1 cellular context compared by ENCODE assay signal in the genomic region with DNA sequence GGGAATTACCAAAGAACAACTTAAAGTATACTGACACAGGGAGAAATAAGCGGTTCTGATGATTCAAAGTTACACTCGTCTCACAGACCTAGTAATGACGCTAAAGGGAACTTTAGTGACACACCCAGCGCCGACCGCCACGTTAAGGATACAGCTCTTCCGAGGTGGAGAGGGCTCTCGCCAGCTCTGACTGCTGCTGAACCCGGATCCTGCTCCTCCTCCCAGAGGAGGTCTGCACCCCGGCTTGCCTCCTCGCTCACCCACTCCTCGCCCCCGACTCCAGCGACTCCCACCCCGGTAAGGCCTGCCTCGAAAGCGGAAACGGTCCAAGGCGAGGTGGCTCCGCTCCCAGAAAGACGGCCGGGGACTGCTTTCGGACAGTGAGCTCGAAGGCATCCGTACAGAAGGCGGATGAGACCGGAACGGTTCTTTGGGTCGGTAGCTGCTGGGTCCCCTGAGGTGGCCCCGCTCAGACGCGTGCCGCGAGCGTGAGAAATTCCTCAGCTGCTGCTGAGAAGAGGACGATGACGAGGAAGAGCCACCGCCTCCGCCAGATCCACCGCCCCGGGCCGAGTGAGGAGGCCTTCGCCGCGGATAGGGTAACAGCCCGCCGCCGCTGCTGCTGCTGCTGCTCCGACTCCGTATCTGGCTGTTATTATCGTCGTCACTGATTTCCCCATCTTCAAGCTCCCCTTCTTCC.
A peak's percentile ranks its signal among the peaks of the same experiment; 100 is the strongest.
TF ChIP-seq lines count a peak whose summit lies in the region.

No MANE protein-coding gene starts in this region.

TF ChIP-seq in K562, 482 proteins besides CTCF, POLR2A, EP300 and RAD21 (continued from another document):
- TF ChIP-seq NR2C2 (CRISPR knock-in tag; IDR thresholded peaks at IDR 0.05): 0 out of 2 replicates have a peak, but pooled peaks have one; percentile 30
- TF ChIP-seq NR2C2 (tag; IDR thresholded peaks at IDR 0.05): no peak
- no peak for TF ChIP-seq FOS (IDR thresholded peaks at IDR 0.05; ENCODE audit: extremely low read depth, insufficient read length)
- TF ChIP-seq BACH1 (tag; IDR thresholded peaks at IDR 0.05): no peak
- TF ChIP-seq, protein P1, sequence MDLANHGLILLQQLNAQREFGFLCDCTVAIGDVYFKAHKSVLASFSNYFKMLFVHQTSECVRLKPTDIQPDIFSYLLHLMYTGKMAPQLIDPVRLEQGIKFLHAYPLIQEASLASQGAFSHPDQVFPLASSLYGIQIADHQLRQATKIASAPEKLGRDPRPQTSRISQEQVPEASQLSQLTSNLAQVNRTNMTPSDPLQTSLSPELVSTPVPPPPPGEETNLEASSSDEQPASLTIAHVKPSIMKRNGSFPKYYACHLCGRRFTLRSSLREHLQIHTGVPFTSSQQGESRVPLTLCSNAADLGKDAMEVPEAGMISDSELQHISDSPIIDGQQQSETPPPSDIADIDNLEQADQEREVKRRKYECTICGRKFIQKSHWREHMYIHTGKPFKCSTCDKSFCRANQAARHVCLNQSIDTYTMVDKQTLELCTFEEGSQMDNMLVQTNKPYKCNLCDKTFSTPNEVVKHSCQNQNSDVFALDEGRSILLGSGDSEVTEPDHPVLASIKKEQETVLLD (IDR thresholded peaks at IDR 0.05): no peak
- TF ChIP-seq NBN (IDR thresholded peaks at IDR 0.05; ENCODE audit: low read depth): no peak
- no peak for TF ChIP-seq SETDB1 (IDR thresholded peaks at IDR 0.05; ENCODE audit: low read length)
- peak; percentile 64; the same call in 1 of the 2 replicates for TF ChIP-seq L3MBTL2 (IDR thresholded peaks at IDR 0.05)
- TF ChIP-seq EWSR1 (IDR thresholded peaks at IDR 0.05; ENCODE audit: borderline replicate concordance, low read depth, partially characterized antibody): no peak
- TF ChIP-seq ZNF584 (CRISPR knock-in tag; IDR thresholded peaks at IDR 0.05; ENCODE audit: low read depth): no peak
- TF ChIP-seq SUPT5H (IDR thresholded peaks at IDR 0.05): no peak
- TF ChIP-seq, protein P2, sequence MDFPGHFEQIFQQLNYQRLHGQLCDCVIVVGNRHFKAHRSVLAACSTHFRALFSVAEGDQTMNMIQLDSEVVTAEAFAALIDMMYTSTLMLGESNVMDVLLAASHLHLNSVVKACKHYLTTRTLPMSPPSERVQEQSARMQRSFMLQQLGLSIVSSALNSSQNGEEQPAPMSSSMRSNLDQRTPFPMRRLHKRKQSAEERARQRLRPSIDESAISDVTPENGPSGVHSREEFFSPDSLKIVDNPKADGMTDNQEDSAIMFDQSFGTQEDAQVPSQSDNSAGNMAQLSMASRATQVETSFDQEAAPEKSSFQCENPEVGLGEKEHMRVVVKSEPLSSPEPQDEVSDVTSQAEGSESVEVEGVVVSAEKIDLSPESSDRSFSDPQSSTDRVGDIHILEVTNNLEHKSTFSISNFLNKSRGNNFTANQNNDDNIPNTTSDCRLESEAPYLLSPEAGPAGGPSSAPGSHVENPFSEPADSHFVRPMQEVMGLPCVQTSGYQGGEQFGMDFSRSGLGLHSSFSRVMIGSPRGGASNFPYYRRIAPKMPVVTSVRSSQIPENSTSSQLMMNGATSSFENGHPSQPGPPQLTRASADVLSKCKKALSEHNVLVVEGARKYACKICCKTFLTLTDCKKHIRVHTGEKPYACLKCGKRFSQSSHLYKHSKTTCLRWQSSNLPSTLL (IDR thresholded peaks at IDR 0.05): no peak
- no peak for TF ChIP-seq HMGN3 (IDR thresholded peaks at IDR 0.05; ENCODE audit: borderline replicate concordance, extremely low read depth, insufficient read length, low read depth, low read length)
- TF ChIP-seq, protein P3, sequence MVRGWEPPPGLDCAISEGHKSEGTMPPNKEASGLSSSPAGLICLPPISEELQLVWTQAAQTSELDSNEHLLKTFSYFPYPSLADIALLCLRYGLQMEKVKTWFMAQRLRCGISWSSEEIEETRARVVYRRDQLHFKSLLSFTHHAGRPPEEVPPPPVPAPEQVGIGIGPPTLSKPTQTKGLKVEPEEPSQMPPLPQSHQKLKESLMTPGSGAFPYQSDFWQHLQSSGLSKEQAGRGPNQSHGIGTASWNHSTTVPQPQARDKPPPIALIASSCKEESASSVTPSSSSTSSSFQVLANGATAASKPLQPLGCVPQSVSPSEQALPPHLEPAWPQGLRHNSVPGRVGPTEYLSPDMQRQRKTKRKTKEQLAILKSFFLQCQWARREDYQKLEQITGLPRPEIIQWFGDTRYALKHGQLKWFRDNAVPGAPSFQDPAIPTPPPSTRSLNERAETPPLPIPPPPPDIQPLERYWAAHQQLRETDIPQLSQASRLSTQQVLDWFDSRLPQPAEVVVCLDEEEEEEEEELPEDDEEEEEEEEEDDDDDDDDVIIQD (CRISPR knock-in tag; IDR thresholded peaks at IDR 0.05): no peak
- TF ChIP-seq, protein P4, sequence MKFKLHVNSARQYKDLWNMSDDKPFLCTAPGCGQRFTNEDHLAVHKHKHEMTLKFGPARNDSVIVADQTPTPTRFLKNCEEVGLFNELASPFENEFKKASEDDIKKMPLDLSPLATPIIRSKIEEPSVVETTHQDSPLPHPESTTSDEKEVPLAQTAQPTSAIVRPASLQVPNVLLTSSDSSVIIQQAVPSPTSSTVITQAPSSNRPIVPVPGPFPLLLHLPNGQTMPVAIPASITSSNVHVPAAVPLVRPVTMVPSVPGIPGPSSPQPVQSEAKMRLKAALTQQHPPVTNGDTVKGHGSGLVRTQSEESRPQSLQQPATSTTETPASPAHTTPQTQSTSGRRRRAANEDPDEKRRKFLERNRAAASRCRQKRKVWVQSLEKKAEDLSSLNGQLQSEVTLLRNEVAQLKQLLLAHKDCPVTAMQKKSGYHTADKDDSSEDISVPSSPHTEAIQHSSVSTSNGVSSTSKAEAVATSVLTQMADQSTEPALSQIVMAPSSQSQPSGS (CRISPR knock-in tag; IDR thresholded peaks at IDR 0.05): no peak
- TF ChIP-seq BRCA1 (IDR thresholded peaks at IDR 0.05): no peak
- TF ChIP-seq BRCA1 (CRISPR knock-in tag; IDR thresholded peaks at IDR 0.05): no peak
- TF ChIP-seq NCOA1 (IDR thresholded peaks at IDR 0.05; ENCODE audit: low read depth): 0 out of 2 replicates have a peak, but pooled peaks have one; percentile 19
- TF ChIP-seq FOXM1 (IDR thresholded peaks at IDR 0.05; ENCODE audit: low read depth): no peak
- TF ChIP-seq FOXM1 (CRISPR knock-in tag; IDR thresholded peaks at IDR 0.05; ENCODE audit: low read depth): peak; percentile 80
- TF ChIP-seq ZNF212 (CRISPR knock-in tag; IDR thresholded peaks at IDR 0.05): no peak
- TF ChIP-seq ZNF57 (CRISPR knock-in tag; IDR thresholded peaks at IDR 0.05): no peak
- TF ChIP-seq NFYB (IDR thresholded peaks at IDR 0.05; ENCODE audit: extremely low read depth, insufficient read length): no peak
- TF ChIP-seq SOX6 (IDR thresholded peaks at IDR 0.05): no peak
- TF ChIP-seq ZNF133 (CRISPR knock-in tag; IDR thresholded peaks at IDR 0.05): no peak
- TF ChIP-seq NFATC3 (IDR thresholded peaks at IDR 0.05): no peak
- TF ChIP-seq ELF4 (CRISPR knock-in tag; IDR thresholded peaks at IDR 0.05): no peak
- TF ChIP-seq, protein P5, sequence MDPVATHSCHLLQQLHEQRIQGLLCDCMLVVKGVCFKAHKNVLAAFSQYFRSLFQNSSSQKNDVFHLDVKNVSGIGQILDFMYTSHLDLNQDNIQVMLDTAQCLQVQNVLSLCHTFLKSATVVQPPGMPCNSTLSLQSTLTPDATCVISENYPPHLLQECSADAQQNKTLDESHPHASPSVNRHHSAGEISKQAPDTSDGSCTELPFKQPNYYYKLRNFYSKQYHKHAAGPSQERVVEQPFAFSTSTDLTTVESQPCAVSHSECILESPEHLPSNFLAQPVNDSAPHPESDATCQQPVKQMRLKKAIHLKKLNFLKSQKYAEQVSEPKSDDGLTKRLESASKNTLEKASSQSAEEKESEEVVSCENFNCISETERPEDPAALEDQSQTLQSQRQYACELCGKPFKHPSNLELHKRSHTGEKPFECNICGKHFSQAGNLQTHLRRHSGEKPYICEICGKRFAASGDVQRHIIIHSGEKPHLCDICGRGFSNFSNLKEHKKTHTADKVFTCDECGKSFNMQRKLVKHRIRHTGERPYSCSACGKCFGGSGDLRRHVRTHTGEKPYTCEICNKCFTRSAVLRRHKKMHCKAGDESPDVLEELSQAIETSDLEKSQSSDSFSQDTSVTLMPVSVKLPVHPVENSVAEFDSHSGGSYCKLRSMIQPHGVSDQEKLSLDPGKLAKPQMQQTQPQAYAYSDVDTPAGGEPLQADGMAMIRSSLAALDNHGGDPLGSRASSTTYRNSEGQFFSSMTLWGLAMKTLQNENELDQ (CRISPR knock-in tag; IDR thresholded peaks at IDR 0.05; ENCODE audit: borderline replicate concordance): no peak
- no peak for TF ChIP-seq BCL6 (CRISPR knock-in tag; IDR thresholded peaks at IDR 0.05)
- TF ChIP-seq CBX5 (IDR thresholded peaks at IDR 0.05; ENCODE audit: borderline replicate concordance, low read depth): no peak
- TF ChIP-seq ZBED1 (IDR thresholded peaks at IDR 0.05): no peak; the same call in 1 of the 2 replicates
- TF ChIP-seq, protein P6, sequence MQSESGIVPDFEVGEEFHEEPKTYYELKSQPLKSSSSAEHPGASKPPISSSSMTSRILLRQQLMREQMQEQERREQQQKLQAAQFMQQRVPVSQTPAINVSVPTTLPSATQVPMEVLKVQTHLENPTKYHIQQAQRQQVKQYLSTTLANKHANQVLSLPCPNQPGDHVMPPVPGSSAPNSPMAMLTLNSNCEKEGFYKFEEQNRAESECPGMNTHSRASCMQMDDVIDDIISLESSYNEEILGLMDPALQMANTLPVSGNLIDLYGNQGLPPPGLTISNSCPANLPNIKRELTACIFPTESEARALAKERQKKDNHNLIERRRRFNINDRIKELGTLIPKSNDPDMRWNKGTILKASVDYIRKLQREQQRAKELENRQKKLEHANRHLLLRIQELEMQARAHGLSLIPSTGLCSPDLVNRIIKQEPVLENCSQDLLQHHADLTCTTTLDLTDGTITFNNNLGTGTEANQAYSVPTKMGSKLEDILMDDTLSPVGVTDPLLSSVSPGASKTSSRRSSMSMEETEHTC (IDR thresholded peaks at IDR 0.05): no peak
- TF ChIP-seq KHSRP (IDR thresholded peaks at IDR 0.05): no peak
- TF ChIP-seq, protein P7, sequence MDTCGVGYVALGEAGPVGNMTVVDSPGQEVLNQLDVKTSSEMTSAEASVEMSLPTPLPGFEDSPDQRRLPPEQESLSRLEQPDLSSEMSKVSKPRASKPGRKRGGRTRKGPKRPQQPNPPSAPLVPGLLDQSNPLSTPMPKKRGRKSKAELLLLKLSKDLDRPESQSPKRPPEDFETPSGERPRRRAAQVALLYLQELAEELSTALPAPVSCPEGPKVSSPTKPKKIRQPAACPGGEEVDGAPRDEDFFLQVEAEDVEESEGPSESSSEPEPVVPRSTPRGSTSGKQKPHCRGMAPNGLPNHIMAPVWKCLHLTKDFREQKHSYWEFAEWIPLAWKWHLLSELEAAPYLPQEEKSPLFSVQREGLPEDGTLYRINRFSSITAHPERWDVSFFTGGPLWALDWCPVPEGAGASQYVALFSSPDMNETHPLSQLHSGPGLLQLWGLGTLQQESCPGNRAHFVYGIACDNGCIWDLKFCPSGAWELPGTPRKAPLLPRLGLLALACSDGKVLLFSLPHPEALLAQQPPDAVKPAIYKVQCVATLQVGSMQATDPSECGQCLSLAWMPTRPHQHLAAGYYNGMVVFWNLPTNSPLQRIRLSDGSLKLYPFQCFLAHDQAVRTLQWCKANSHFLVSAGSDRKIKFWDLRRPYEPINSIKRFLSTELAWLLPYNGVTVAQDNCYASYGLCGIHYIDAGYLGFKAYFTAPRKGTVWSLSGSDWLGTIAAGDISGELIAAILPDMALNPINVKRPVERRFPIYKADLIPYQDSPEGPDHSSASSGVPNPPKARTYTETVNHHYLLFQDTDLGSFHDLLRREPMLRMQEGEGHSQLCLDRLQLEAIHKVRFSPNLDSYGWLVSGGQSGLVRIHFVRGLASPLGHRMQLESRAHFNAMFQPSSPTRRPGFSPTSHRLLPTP (IDR thresholded peaks at IDR 0.05; ENCODE audit: borderline replicate concordance, extremely low read depth, insufficient read length): no peak
- TF ChIP-seq, protein P8, sequence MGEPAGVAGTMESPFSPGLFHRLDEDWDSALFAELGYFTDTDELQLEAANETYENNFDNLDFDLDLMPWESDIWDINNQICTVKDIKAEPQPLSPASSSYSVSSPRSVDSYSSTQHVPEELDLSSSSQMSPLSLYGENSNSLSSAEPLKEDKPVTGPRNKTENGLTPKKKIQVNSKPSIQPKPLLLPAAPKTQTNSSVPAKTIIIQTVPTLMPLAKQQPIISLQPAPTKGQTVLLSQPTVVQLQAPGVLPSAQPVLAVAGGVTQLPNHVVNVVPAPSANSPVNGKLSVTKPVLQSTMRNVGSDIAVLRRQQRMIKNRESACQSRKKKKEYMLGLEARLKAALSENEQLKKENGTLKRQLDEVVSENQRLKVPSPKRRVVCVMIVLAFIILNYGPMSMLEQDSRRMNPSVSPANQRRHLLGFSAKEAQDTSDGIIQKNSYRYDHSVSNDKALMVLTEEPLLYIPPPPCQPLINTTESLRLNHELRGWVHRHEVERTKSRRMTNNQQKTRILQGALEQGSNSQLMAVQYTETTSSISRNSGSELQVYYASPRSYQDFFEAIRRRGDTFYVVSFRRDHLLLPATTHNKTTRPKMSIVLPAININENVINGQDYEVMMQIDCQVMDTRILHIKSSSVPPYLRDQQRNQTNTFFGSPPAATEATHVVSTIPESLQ (CRISPR knock-in tag; IDR thresholded peaks at IDR 0.05): peak; percentile 87; the same call in 1 of the 2 replicates
- TF ChIP-seq ZNF24 (IDR thresholded peaks at IDR 0.05): no peak
- TF ChIP-seq MEF2D (tag; conservative IDR thresholded peaks at IDR 0.05; ENCODE audit: low read depth): no peak
- TF ChIP-seq NFRKB (IDR thresholded peaks at IDR 0.05; ENCODE audit: low read depth): no peak
- TF ChIP-seq DACH1 (IDR thresholded peaks at IDR 0.05; ENCODE audit: partially characterized antibody): no peak
- TF ChIP-seq TEAD2 (tag; IDR thresholded peaks at IDR 0.05): no peak
- TF ChIP-seq, protein P9, sequence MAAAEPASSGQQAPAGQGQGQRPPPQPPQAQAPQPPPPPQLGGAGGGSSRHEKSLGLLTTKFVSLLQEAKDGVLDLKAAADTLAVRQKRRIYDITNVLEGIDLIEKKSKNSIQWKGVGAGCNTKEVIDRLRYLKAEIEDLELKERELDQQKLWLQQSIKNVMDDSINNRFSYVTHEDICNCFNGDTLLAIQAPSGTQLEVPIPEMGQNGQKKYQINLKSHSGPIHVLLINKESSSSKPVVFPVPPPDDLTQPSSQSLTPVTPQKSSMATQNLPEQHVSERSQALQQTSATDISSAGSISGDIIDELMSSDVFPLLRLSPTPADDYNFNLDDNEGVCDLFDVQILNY (CRISPR knock-in tag; IDR thresholded peaks at IDR 0.05): no peak
